Comparison of ENCODE assay signal across 1 cellular context in the genomic region with DNA sequence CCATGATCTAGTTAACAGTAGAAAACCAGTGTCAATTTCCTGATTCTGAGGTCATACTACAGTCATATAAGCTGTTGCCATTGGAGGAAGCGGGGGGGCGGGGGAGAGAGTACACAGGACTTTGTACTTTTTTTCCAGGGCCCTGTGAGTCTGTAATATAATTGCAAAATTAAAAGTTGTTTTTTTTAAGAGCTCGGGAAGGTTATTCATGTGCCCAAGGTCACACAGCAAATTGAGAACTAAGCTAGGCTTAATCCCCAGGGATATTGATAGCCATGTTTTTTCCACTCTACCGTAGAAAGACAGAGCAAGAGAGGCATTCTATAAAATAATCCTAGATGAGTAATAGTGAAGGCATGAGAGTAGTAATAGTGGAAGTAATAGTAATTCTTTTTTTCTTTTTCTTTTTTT.
A peak's percentile ranks its signal among the peaks of the same experiment; 100 is the strongest.
TF ChIP-seq lines count a peak whose summit lies in the region.

No MANE protein-coding gene starts in this region.

TF ChIP-seq in HepG2, 621 proteins besides CTCF, POLR2A, EP300 and RAD21 (continued from another document):
- TF ChIP-seq ZNF362 (CRISPR knock-in tag; IDR thresholded peaks at IDR 0.05; ENCODE audit: borderline replicate concordance) (no peak), NCOR1 (IDR thresholded peaks at IDR 0.05; ENCODE audit: borderline replicate concordance, low read length) (peak; percentile 76), ARID3A (IDR thresholded peaks at IDR 0.05; ENCODE audit: low read depth, low read length) (0 out of 2 replicates have a peak, but pooled peaks have one; percentile 37), WIZ (CRISPR knock-in tag; IDR thresholded peaks at IDR 0.05) (no peak), ASH2L (IDR thresholded peaks at IDR 0.05; ENCODE audit: insufficient read length, low read depth, low read length) (peak; percentile 9), ZEB1 (IDR thresholded peaks at IDR 0.05; ENCODE audit: insufficient replicate concordance, low read depth) (no peak), ZNF589 (CRISPR knock-in tag; conservative IDR thresholded peaks at IDR 0.05) (no peak), ZNF709 (CRISPR knock-in tag; IDR thresholded peaks at IDR 0.05) (no peak), PAX8 (CRISPR knock-in tag; IDR thresholded peaks at IDR 0.05; ENCODE audit: borderline replicate concordance) (no peak), PCBP2 (optimal IDR thresholded peaks at IDR 0.05; ENCODE audit: low read depth, low read length, poor library complexity, severe bottlenecking) (no peak), ZZZ3 (CRISPR knock-in tag; IDR thresholded peaks at IDR 0.05; ENCODE audit: borderline replicate concordance) (no peak), ZNF674 (CRISPR knock-in tag; IDR thresholded peaks at IDR 0.05; ENCODE audit: low read depth) (no peak), HNF4G (IDR thresholded peaks at IDR 0.05; ENCODE audit: borderline replicate concordance, low read depth, low read length) (peak; percentile 42; the same call in 1 of the 2 replicates), HNF4G (CRISPR knock-in tag; IDR thresholded peaks at IDR 0.05; ENCODE audit: borderline replicate concordance, low read depth) (no peak), KLF9 (CRISPR knock-in tag; IDR thresholded peaks at IDR 0.05; ENCODE audit: low read depth) (no peak), NRL (CRISPR knock-in tag; IDR thresholded peaks at IDR 0.05; ENCODE audit: borderline replicate concordance) (no peak), ZNF432 (CRISPR knock-in tag; IDR thresholded peaks at IDR 0.05; ENCODE audit: borderline replicate concordance) (no peak), PPARG (CRISPR knock-in tag; conservative IDR thresholded peaks at IDR 0.05) (no peak)
- TF ChIP-seq, protein P1, sequence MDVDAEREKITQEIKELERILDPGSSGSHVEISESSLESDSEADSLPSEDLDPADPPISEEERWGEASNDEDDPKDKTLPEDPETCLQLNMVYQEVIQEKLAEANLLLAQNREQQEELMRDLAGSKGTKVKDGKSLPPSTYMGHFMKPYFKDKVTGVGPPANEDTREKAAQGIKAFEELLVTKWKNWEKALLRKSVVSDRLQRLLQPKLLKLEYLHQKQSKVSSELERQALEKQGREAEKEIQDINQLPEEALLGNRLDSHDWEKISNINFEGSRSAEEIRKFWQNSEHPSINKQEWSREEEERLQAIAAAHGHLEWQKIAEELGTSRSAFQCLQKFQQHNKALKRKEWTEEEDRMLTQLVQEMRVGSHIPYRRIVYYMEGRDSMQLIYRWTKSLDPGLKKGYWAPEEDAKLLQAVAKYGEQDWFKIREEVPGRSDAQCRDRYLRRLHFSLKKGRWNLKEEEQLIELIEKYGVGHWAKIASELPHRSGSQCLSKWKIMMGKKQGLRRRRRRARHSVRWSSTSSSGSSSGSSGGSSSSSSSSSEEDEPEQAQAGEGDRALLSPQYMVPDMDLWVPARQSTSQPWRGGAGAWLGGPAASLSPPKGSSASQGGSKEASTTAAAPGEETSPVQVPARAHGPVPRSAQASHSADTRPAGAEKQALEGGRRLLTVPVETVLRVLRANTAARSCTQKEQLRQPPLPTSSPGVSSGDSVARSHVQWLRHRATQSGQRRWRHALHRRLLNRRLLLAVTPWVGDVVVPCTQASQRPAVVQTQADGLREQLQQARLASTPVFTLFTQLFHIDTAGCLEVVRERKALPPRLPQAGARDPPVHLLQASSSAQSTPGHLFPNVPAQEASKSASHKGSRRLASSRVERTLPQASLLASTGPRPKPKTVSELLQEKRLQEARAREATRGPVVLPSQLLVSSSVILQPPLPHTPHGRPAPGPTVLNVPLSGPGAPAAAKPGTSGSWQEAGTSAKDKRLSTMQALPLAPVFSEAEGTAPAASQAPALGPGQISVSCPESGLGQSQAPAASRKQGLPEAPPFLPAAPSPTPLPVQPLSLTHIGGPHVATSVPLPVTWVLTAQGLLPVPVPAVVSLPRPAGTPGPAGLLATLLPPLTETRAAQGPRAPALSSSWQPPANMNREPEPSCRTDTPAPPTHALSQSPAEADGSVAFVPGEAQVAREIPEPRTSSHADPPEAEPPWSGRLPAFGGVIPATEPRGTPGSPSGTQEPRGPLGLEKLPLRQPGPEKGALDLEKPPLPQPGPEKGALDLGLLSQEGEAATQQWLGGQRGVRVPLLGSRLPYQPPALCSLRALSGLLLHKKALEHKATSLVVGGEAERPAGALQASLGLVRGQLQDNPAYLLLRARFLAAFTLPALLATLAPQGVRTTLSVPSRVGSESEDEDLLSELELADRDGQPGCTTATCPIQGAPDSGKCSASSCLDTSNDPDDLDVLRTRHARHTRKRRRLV (CRISPR knock-in tag; IDR thresholded peaks at IDR 0.05): no peak
- TF ChIP-seq, protein P2, sequence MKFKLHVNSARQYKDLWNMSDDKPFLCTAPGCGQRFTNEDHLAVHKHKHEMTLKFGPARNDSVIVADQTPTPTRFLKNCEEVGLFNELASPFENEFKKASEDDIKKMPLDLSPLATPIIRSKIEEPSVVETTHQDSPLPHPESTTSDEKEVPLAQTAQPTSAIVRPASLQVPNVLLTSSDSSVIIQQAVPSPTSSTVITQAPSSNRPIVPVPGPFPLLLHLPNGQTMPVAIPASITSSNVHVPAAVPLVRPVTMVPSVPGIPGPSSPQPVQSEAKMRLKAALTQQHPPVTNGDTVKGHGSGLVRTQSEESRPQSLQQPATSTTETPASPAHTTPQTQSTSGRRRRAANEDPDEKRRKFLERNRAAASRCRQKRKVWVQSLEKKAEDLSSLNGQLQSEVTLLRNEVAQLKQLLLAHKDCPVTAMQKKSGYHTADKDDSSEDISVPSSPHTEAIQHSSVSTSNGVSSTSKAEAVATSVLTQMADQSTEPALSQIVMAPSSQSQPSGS (CRISPR knock-in tag; IDR thresholded peaks at IDR 0.05): no peak
- TF ChIP-seq, protein P3, sequence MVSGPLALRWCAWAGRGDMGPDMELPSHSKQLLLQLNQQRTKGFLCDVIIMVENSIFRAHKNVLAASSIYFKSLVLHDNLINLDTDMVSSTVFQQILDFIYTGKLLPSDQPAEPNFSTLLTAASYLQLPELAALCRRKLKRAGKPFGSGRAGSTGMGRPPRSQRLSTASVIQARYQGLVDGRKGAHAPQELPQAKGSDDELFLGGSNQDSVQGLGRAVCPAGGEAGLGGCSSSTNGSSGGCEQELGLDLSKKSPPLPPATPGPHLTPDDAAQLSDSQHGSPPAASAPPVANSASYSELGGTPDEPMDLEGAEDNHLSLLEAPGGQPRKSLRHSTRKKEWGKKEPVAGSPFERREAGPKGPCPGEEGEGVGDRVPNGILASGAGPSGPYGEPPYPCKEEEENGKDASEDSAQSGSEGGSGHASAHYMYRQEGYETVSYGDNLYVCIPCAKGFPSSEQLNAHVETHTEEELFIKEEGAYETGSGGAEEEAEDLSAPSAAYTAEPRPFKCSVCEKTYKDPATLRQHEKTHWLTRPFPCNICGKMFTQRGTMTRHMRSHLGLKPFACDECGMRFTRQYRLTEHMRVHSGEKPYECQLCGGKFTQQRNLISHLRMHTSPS (CRISPR knock-in tag; IDR thresholded peaks at IDR 0.05; ENCODE audit: low read depth): no peak
